ENCODE assay signal across 16 cellular contexts in the genomic region with DNA sequence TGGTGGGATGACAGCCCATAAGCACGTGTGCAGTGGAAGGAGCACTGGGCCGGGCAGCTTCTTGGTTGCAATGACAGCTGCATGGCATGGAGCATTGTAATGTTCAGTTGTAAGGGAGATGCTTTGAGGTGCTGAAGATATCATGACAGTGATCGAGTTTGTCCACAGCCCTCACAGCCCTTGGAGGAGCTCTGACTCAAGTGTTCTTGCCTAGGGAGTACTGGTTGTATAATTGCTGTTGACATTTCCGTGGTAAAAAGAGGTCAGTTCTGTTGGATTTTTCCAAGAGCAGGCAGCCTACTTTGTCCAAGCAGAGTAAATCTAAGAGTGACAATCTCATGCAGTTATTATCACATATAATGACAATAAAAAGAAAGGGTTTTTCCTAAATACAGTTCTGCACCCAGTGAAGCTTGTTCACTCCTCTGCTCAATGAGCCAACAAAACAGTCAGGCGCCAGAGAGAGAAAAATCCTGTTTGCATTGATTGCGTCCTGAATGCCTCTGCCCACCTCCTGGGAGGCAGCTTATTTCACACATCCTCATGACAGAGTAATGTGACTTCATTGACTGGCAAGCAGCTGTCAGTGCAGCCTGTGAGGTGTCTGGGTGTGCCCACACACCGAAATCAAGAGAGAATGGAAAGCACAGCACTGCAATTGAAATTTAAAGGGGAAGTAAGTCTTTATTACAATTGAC.
DNase-seq lines count a peak whose midpoint lies in the region; ATAC-seq and TF ChIP-seq lines count a peak whose summit lies in the region.
"Had no signal": no experiment of that assay in that cellular context is flagged by ENCODE, and none has a peak within 500 bp of the region (broad histone marks: within the 10 kb centered on the region; RNA-seq: fewer than 3 reads in every experiment).

No MANE protein-coding gene starts in this region.

- POLR2A ChIA-PET in naive thymus-derived CD4-positive, alpha-beta T cell (lab: Charles Lee), result no interaction called here

- peak; percentile 28 for ATAC-seq in foreskin keratinocyte
- no peak for ATAC-seq in naive thymus-derived CD4-positive, alpha-beta T cell
- no peak for ATAC-seq in HG02763 (IDR thresholded peaks at IDR 0.05; ENCODE audit: unreplicated experiment)
- ATAC-seq in left lobe of liver, result no peak
- ATAC-seq: HCT116, K562 had no signal

- H3K27ac ChIP-seq in foreskin keratinocyte, result no peak overlapping the region
- H3K27ac ChIP-seq in naive thymus-derived CD4-positive, alpha-beta T cell (ENCODE audit: low read depth, low read length), result no peak overlapping the region
- H3K27ac ChIP-seq: ascending aorta; BLaER1 treated with 17β-estradiol and CSF1 and Interleukin-3, amounts not matched to agents 10 nM and 100 nM had no signal

- peaks cover 0 to 5% (median 0%) of the 10 kb centered on the region in 11 donors for H3K9me3 Mint-ChIP-seq in naive thymus-derived CD4-positive, alpha-beta T cell

- CTCF ChIA-PET in naive thymus-derived CD4-positive, alpha-beta T cell (lab: Charles Lee), result no interaction called here

- no peaks in the 10 kb centered on the region for H3K27me3 ChIP-seq in foreskin keratinocyte
- H3K27me3 ChIP-seq in naive thymus-derived CD4-positive, alpha-beta T cell (ENCODE audit: control insufficient read depth in 2 of 2, insufficient read depth in 2 of 2, low read length in 2 of 2), result no peaks in the 10 kb centered on the region
- H3K27me3 ChIP-seq: ascending aorta; BLaER1 treated with 17β-estradiol and CSF1 and Interleukin-3, amounts not matched to agents 10 nM and 100 nM had no signal

- DNase-seq in NCI-H1092 treated with DMSO at 0.1 percent for 48 hours (lab: John Stamatoyannopoulos, UW), result peak; percentile 72
- DNase-seq in NCI-H510A treated with DMSO at 0.1 percent for 48 hours (lab: John Stamatoyannopoulos, UW), result peak; percentile 22
- DNase-seq in foreskin keratinocyte, result peak in 1 of 2 donors; percentile 3
- peak; percentile 33 for DNase-seq in renal cortical epithelial cell (ENCODE audit: low read depth)
- DNase-seq in naive thymus-derived CD4-positive, alpha-beta T cell, result no peak
- no peak for DNase-seq in left lobe of liver (ENCODE audit: low spot score)
- DNase-seq: activated CD4-positive, alpha-beta T cell treated with anti-CD3 and anti-CD28 coated beads, Interleukin-2, amount 50 U/mL, for 4 hours; DMS79; mesenchymal stem cell; NCI-H1436; SIG-M5 had no signal

- no peaks in the 10 kb centered on the region for H3K4me1 Mint-ChIP-seq in naive thymus-derived CD4-positive, alpha-beta T cell

- H3K4me3 Mint-ChIP-seq in naive thymus-derived CD4-positive, alpha-beta T cell, result no peak overlapping the region

- no peaks in the 10 kb centered on the region for H3K36me3 ChIP-seq in naive thymus-derived CD4-positive, alpha-beta T cell (ENCODE audit: control insufficient read depth in 2 of 3, insufficient read depth in 3 of 3, low read length in 3 of 3)
- H3K36me3 ChIP-seq: ascending aorta; BLaER1 treated with 17β-estradiol and CSF1 and Interleukin-3, amounts not matched to agents 10 nM and 100 nM had no signal

- no peak overlapping the region for H3K4me3 ChIP-seq in naive thymus-derived CD4-positive, alpha-beta T cell (ENCODE audit: low read length)
- H3K4me3 ChIP-seq: ascending aorta; BLaER1 treated with 17β-estradiol and CSF1 and Interleukin-3, amounts not matched to agents 10 nM and 100 nM; K562 had no signal

- intact Hi-C loops in naive thymus-derived CD4-positive, alpha-beta T cell (cut with micrococcal nuclease), result no loop called here

- no peak for TF ChIP-seq CTCF in foreskin keratinocyte (conservative IDR thresholded peaks at IDR 0.05)

- H3K9me3 ChIP-seq in naive thymus-derived CD4-positive, alpha-beta T cell (ENCODE audit: control insufficient read depth in 2 of 3, low read length in 3 of 3), result no peaks in the 10 kb centered on the region
- H3K9me3 ChIP-seq: ascending aorta; BLaER1 treated with 17β-estradiol and CSF1 and Interleukin-3, amounts not matched to agents 10 nM and 100 nM had no signal

- H3K27ac Mint-ChIP-seq in naive thymus-derived CD4-positive, alpha-beta T cell, result no peak overlapping the region

- H3K27me3 Mint-ChIP-seq in naive thymus-derived CD4-positive, alpha-beta T cell, result peaks cover 0 to 17% (median 6%) of the 10 kb centered on the region in 5 donors

- no peaks in the 10 kb centered on the region for H3K36me3 Mint-ChIP-seq in naive thymus-derived CD4-positive, alpha-beta T cell

- no peaks in the 10 kb centered on the region for H3K4me1 ChIP-seq in foreskin keratinocyte
- H3K4me1 ChIP-seq in naive thymus-derived CD4-positive, alpha-beta T cell (ENCODE audit: control insufficient read depth in 2 of 2, insufficient read depth in 2 of 2, low read length in 2 of 2), result no peaks in the 10 kb centered on the region
- H3K4me1 ChIP-seq: ascending aorta; BLaER1 treated with 17β-estradiol and CSF1 and Interleukin-3, amounts not matched to agents 10 nM and 100 nM had no signal

Comparison
In these comparisons a context has a peak if more than half of its experiments do, and no peak if none do; other contexts are left out.
1. DNase-seq: peak in NCI-H1092 treated with DMSO at 0.1 percent for 48 hours (single experiment), NCI-H510A treated with DMSO at 0.1 percent for 48 hours (single experiment) and renal cortical epithelial cell (single experiment); none in naive thymus-derived CD4-positive, alpha-beta T cell (0 of 9) and left lobe of liver (single experiment).